19 cellular contexts compared by ENCODE assay signal in the genomic region with DNA sequence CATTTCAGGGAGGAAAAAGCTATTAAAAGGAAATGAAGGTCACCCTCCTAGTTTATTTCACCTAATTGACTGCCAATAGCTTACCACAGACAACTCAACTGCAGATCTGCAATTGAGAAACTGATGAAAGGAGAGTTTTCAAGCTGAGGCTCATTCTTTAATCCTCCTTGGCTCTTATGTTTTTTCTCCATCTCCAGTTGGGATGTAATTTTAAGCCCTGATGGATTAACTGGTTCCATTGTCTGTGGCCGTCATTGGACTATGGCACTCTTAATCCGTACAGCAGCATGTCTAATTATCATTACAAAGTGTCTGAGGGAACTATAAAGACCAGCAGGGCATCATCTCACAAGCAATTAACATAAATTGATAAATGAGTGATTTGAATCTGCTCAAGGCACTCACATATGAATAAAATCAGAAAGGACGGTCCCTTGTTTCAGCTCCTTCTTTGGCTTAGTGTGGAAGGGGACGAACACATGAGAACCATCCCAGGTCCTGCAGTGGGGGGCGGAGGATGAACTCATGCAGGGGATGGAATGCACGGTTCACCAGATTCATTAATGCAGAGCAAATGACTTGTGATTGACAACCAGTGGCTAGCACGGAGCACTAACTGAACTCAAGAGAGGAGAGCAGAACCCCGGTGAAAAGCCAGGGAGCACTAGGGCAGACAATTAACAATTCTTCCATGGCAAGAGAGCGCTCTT. TPM values are rescaled to one million over a fixed set of nuclear protein-coding genes. Genes with fewer than 3 reads are reported as not detected.
DNase-seq lines count a peak whose midpoint lies in the region; ATAC-seq, FAIRE-seq and TF ChIP-seq lines count a peak whose summit lies in the region.
"Had no signal": no experiment of that assay in that cellular context is flagged by ENCODE, and none has a peak within 500 bp of the region (broad histone marks: within the 10 kb centered on the region; RNA-seq: fewer than 3 reads in every experiment).

No MANE protein-coding gene starts in this region.

- peaks cover 30 to 41% of the 10 kb centered on the region in 2 experiments for H3K79me1 ChIP-seq in IMR-90 (ENCODE audit: low read depth in 1 of 2, low read length in 2 of 2)

- no peak overlapping the region for H2AK9ac ChIP-seq in IMR-90 (replicated peaks; ENCODE audit: low read depth, low read length, poor library complexity)

- H2BK20ac ChIP-seq in IMR-90 (ENCODE audit: low read depth, low read length): no peak overlapping the region

- peaks cover 12% of the 10 kb centered on the region for H3K27me3 Mint-ChIP-seq in neural crest cell (ENCODE audit: low read depth)
- H3K27me3 Mint-ChIP-seq: B cell; CD4-positive, alpha-beta T cell had no signal

- H3K9me3 ChIP-seq in IMR-90 (ENCODE audit: control insufficient read depth, insufficient read depth, low read length): no peaks in the 10 kb centered on the region
- no peaks in the 10 kb centered on the region for H3K9me3 ChIP-seq in MM.1S (replicated peaks; ENCODE audit: insufficient read depth, low read length)

- H3K4me3 Mint-ChIP-seq in neural crest cell: peak overlapping the region; percentile 20
- H3K4me3 Mint-ChIP-seq: B cell; CD4-positive, alpha-beta T cell had no signal

- no peak overlapping the region for H2BK5ac ChIP-seq in IMR-90 (ENCODE audit: low read depth, low read length, poor library complexity, severe bottlenecking)

- H3K4me1 Mint-ChIP-seq in neural crest cell: peaks cover 71% of the 10 kb centered on the region

- H3K23ac ChIP-seq in IMR-90 (ENCODE audit: low read depth, low read length): no peak overlapping the region

- DNase-seq in D721Med (ENCODE audit: insufficient read length, low spot score) (no peak), IMR-90 (no peak), ecto neural progenitor cell (ENCODE audit: low spot score) (peak; percentile 80), neural crest cell (ENCODE audit: low read depth, low spot score) (peak; percentile 26), kidney tubule cell (ENCODE audit: low spot score) (no peak), MM.1S (no peak), NCI-H2227 treated with DMSO at 0.1 percent for 48 hours (lab: John Stamatoyannopoulos, UW) (no peak)
- DNase-seq: Calu3; CD4-positive, alpha-beta T cell; DND-41; GDM1; KBM-7; NCI-H1092; NCI-H187 treated with DMSO at 0.1 percent for 48 hours; NCI-H526 treated with DMSO at 0.1 percent for 48 hours; PC-3 had no signal

- TF ChIP-seq CTCF in D721Med (IDR thresholded peaks at IDR 0.05; ENCODE audit: insufficient read depth, missing control alignments): no peak
- TF ChIP-seq CTCF in IMR-90 (conservative IDR thresholded peaks at IDR 0.05; ENCODE audit: low read depth, low read length): no peak
- no peak for TF ChIP-seq CTCF in neural crest cell (conservative IDR thresholded peaks at IDR 0.05)
- no peak for TF ChIP-seq CTCF in MM.1S (IDR thresholded peaks at IDR 0.05; ENCODE audit: low read length)

- H3K36me3 ChIP-seq in IMR-90 (ENCODE audit: control insufficient read depth, insufficient read depth, low read length): peaks cover 15% of the 10 kb centered on the region
- no peaks in the 10 kb centered on the region for H3K36me3 ChIP-seq in MM.1S (replicated peaks; ENCODE audit: insufficient read depth, low read length)

- no peak for TF ChIP-seq POLR2A in IMR-90 (IDR thresholded peaks at IDR 0.05; ENCODE audit: low read depth, low read length)

- no peaks in the 10 kb centered on the region for H3F3A ChIP-seq in MM.1S (ENCODE audit: insufficient read depth, low read length)

- no peak overlapping the region for H2BK15ac ChIP-seq in IMR-90 (ENCODE audit: low read depth, low read length)

- H3K27ac Mint-ChIP-seq in neural crest cell (ENCODE audit: unreplicated experiment): peak overlapping the region; percentile 1
- H3K27ac Mint-ChIP-seq: B cell; CD4-positive, alpha-beta T cell had no signal

- H3K4me1 ChIP-seq in IMR-90 (ENCODE audit: control insufficient read depth, insufficient read depth, low read length) (peaks cover 14% of the 10 kb centered on the region), MM.1S (ENCODE audit: low read length) (no peaks in the 10 kb centered on the region)

- H3K4me3 ChIP-seq in IMR-90 (ENCODE audit: insufficient read depth, low read depth, low read length) (no peak overlapping the region), MM.1S (ENCODE audit: low read length) (no peak overlapping the region)

- FAIRE-seq in D721Med (lab: Jason Lieb, UNC): peak; percentile 97
- FAIRE-seq: GM19239, HTR-8/SVneo had no signal

- H3K9me1 ChIP-seq in IMR-90 (ENCODE audit: insufficient read depth, low read length): peaks cover 11% of the 10 kb centered on the region

- H3K56ac ChIP-seq in IMR-90 (ENCODE audit: extremely low read depth, insufficient read depth, low read length): no peak overlapping the region

- CTCF ChIA-PET in IMR-90 (lab: Yijun Ruan, JAX): no interaction called here

- no peaks in the 10 kb centered on the region for H3K9me2 ChIP-seq in MM.1S (replicated peaks; ENCODE audit: insufficient read depth, low read length)

- dilution Hi-C loops in IMR-90 (cut with HindIII; ENCODE audit: low sequenced_read_pairs, unreplicated experiment): no loop called here

- H3K27ac ChIP-seq in IMR-90 (ENCODE audit: insufficient read depth, low read length): no peak overlapping the region
- no peak overlapping the region for H3K27ac ChIP-seq in MM.1S (ENCODE audit: low read length)

- POLR2A ChIA-PET in IMR-90 (lab: Charles Lee; ENCODE audit: unreplicated experiment): no interaction called here

- H3K14ac ChIP-seq in IMR-90 (replicated peaks; ENCODE audit: low read depth, low read length): no peak overlapping the region

- no peak for ATAC-seq in IMR-90 (ENCODE audit: low read depth)
- ATAC-seq: PC-3 had no signal

- H2BK120ac ChIP-seq in IMR-90 (ENCODE audit: low read depth, low read length): no peak overlapping the region

- H4K20me1 ChIP-seq in IMR-90 (ENCODE audit: insufficient read depth, low read length): peaks cover 4% of the 10 kb centered on the region; the same call in 1 of the 2 replicates
- H4K20me1 ChIP-seq in MM.1S (ENCODE audit: insufficient read depth, low read length): no peaks in the 10 kb centered on the region

- no peaks in the 10 kb centered on the region for H3K79me2 ChIP-seq in MM.1S (ENCODE audit: low read length)

- H3K4me2 ChIP-seq in IMR-90 (ENCODE audit: low read depth, low read length) (no peak overlapping the region), MM.1S (ENCODE audit: low read depth, low read length) (no peak overlapping the region)

- TF ChIP-seq RAD21 in IMR-90 (IDR thresholded peaks at IDR 0.05; ENCODE audit: low read length): no peak

- no peaks in the 10 kb centered on the region for H3K27me3 ChIP-seq in IMR-90 (ENCODE audit: control insufficient read depth, insufficient read depth, low read length)
- H3K27me3 ChIP-seq in MM.1S (replicated peaks; ENCODE audit: insufficient read depth, low read length): no peaks in the 10 kb centered on the region

- no peak overlapping the region for H3K4ac ChIP-seq in IMR-90 (ENCODE audit: low read depth, low read length)

- WGBS in IMR-90 (ENCODE audit: extremely low coverage in 2 of 2, insufficient read length in 1 of 2), 2 experiments: 89% methylated on average over 4 of the region's 9 CpGs; no CpG with 5 or more reads in 1 of the 2 experiments

- in situ Hi-C loops in IMR-90 (cut with MboI; ENCODE audit: low sequenced_read_pairs): no loop called here

- intact Hi-C loops in IMR-90 (cut with micrococcal nuclease): no loop called here

- H3K9me3 Mint-ChIP-seq in neural crest cell: no peaks in the 10 kb centered on the region
- H3K9me3 Mint-ChIP-seq: CD4-positive, alpha-beta T cell had no signal

- peak overlapping the region; percentile 54; the same call in 1 of the 2 replicates for H2AK5ac ChIP-seq in IMR-90 (ENCODE audit: low read depth, low read length)

- no peak overlapping the region for H4K5ac ChIP-seq in IMR-90 (ENCODE audit: low read depth, low read length)

- peaks cover 12% of the 10 kb centered on the region for H3K36me3 Mint-ChIP-seq in neural crest cell (ENCODE audit: low read depth)

- H4K8ac ChIP-seq in IMR-90 (ENCODE audit: low read depth in 2 of 2, low read length in 2 of 2): no peak overlapping the region

- H3K9ac ChIP-seq in IMR-90 (ENCODE audit: low read depth, low read length) (no peak overlapping the region), MM.1S (ENCODE audit: low read length) (no peak overlapping the region)

- BruUV-seq in IMR-90 (replicated peaks; lab: Mats Ljungman, UMichigan): no TSS peak

- H4K91ac ChIP-seq in IMR-90 (ENCODE audit: insufficient read depth, low read depth, low read length): no peak overlapping the region

- H3K18ac ChIP-seq in IMR-90 (ENCODE audit: low read depth, low read length): no peak overlapping the region

- H2AFZ ChIP-seq in IMR-90 (replicated peaks; ENCODE audit: low read length, poor library complexity) (no peak overlapping the region), MM.1S (ENCODE audit: low read length) (no peak overlapping the region)

TF ChIP-seq in IMR-90, 13 proteins besides CTCF, POLR2A, EP300 and RAD21:
- TF ChIP-seq MXI1 (IDR thresholded peaks at IDR 0.05; ENCODE audit: borderline replicate concordance, low read depth, low read length): no peak
- no peak for TF ChIP-seq MAZ (IDR thresholded peaks at IDR 0.05; ENCODE audit: borderline replicate concordance, low read depth, low read length)
- TF ChIP-seq SMC3 (IDR thresholded peaks at IDR 0.05; ENCODE audit: low read depth, low read length): no peak

RNA-seq across cellular contexts. Expression of a gene that starts 38.4 kb away (rescaled TPM):
- total RNA-seq in IMR-90 (2012; rRNA removed) (36.0 and 40.3 TPM in 2 replicates), neural crest cell (40.5 and 42.5 TPM in 2 replicates)
- polyA plus RNA-seq in IMR-90 (2012; rRNA removed): 51.0 and 52.9 TPM in 2 replicates
- 34.1 and 43.9 TPM in 2 replicates for polyA plus RNA-seq in IMR-90 (2012; cell fraction: cytosol; rRNA removed)
- polyA plus RNA-seq in IMR-90 (2012; cell fraction: nucleus; rRNA removed; ENCODE audit: low replicate concordance): 54.1 and 57.3 TPM in 2 replicates

Comparison
In these comparisons a context has a peak if more than half of its experiments do, and no peak if none do; other contexts are left out.
1. DNase-seq: peak in ecto neural progenitor cell (single experiment) and neural crest cell (single experiment); none in D721Med (single experiment), IMR-90 (single experiment), kidney tubule cell (single experiment), MM.1S (single experiment) and NCI-H2227 treated with DMSO at 0.1 percent for 48 hours (single experiment).